In the genomic region with DNA sequence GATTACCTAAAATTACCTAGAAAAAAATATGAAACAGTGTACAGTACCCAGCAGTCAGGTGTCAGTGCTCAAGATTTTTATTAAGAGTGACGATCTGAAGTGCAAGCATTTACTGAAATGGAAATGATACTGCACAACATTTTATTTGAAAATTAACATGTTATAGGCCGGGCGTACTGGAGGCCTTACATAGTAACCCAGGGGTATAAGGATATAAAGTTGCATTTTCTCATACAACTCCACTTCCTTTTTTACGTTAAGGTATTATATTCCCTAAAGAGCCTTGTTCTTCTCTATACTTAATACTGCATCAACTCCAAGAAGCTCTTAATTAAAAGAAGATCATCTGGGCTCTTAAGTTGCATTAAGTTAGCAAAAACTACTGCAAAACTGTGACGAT, we compare ENCODE assay signal across 9 cellular contexts. TPM values are rescaled to one million over a fixed set of nuclear protein-coding genes. Genes with fewer than 3 reads are reported as not detected.
A peak's percentile ranks its signal among the peaks of the same experiment; 100 is the strongest.
DNase-seq lines count a peak whose midpoint lies in the region; ATAC-seq, FAIRE-seq and TF ChIP-seq lines count a peak whose summit lies in the region.
"Had no signal": no experiment of that assay in that cellular context is flagged by ENCODE, and none has a peak within 500 bp of the region (broad histone marks: within the 10 kb centered on the region; RNA-seq: fewer than 3 reads in every experiment).

No MANE protein-coding gene starts in this region.

- 0 out of 2 replicates have a peak, but pooled peaks cover 3% of the 10 kb centered on the region for H4K20me1 ChIP-seq in K562 (replicated peaks; ENCODE audit: control insufficient read depth, insufficient read depth, low read length)

- CTCF ChIA-PET in K562 (lab: Yijun Ruan, JAX; ENCODE audit: low intra/inter-chr PET ratio), result no interaction called here

- no peak for DNase-seq in heart right ventricle
- DNase-seq in left ventricle myocardium superior, result no peak
- no peak for DNase-seq in K562 (ENCODE audit: extremely low read depth in 1 of 4, low spot score in 3 of 4)
- no peak for DNase-seq in uterus
- no peak for DNase-seq in SIG-M5 treated with dmso at 0.1 percent for 504 hours (lab: John Stamatoyannopoulos, UW; ENCODE audit: unreplicated experiment)
- DNase-seq in hippocampal formation (lab: John Stamatoyannopoulos, UW), result no peak
- DNase-seq in NCI-H2171 (lab: John Stamatoyannopoulos, UW), result no peak
- DNase-seq: NCI-H146 had no signal

- H3K9ac ChIP-seq in K562 (ENCODE audit: insufficient read depth in 1 of 2, low read depth in 2 of 2, low read length in 2 of 2) (peak overlapping the region in 1 of 2 experiments; percentile 56; a peak in 1 of 4 replicates), mucosa of stomach (ENCODE audit: low read length) (peak overlapping the region; percentile 52)

- TF ChIP-seq EP300 in K562 (IDR thresholded peaks at IDR 0.05; ENCODE audit: low read length), result no peak

- BruUV-seq in K562 (replicated peaks; lab: Mats Ljungman, UMichigan), result no TSS peak

- H3K4me3 ChIP-seq in heart right ventricle (peak overlapping the region in 7 of 10 donors; percentile 9 to 80 (median 33)), K562 (no peak overlapping the region), mucosa of stomach (ENCODE audit: low read length) (peak overlapping the region; percentile 17), uterus (peak overlapping the region in 1 of 2 donors; percentile 14)

- FAIRE-seq in K562 (lab: Jason Lieb, UNC), result no peak

- no peaks in the 10 kb centered on the region for H3K9me3 ChIP-seq in heart right ventricle
- H3K9me3 ChIP-seq in K562 (replicated peaks; ENCODE audit: control insufficient read depth, insufficient read depth, low read depth, low read length), result no peaks in the 10 kb centered on the region
- no peaks in the 10 kb centered on the region for H3K9me3 ChIP-seq in mucosa of stomach (ENCODE audit: control insufficient read depth, low read length)
- H3K9me3 ChIP-seq in uterus, result no peaks in the 10 kb centered on the region

- no peak for TF ChIP-seq POLR2A in K562 (conservative IDR thresholded peaks at IDR 0.05)
- no peak for TF ChIP-seq POLR2A in uterus (IDR thresholded peaks at IDR 0.05)

- H3K27ac ChIP-seq in heart right ventricle (peak overlapping the region in 7 of 10 donors; percentile 19 to 99 (median 68)), K562 (ENCODE audit: extremely low read depth, low read depth, low read length) (no peak overlapping the region), uterus (peak overlapping the region; percentile 96 to 98)

- H3K4me1 ChIP-seq in heart right ventricle (peaks cover 4 to 76% (median 62%) of the 10 kb centered on the region in 9 donors), K562 (replicated peaks in 1 of 2; ENCODE audit: control insufficient read depth in 2 of 2, insufficient read depth in 2 of 2, low read length in 2 of 2) (peaks cover 0 to 7% of the 10 kb centered on the region in 2 experiments; a peak in 2 of 5 replicates), mucosa of stomach (ENCODE audit: control insufficient read depth, insufficient read depth, low read length) (peaks cover 4% of the 10 kb centered on the region), uterus (peaks cover 6 to 9% of the 10 kb centered on the region in 2 donors)

- H3K4me2 ChIP-seq in K562 (ENCODE audit: insufficient read depth, low read length), result peak overlapping the region; percentile 42

- H3K36me3 ChIP-seq in heart right ventricle (peaks cover 0 to 23% (median 11%) of the 10 kb centered on the region in 9 donors), K562 (ENCODE audit: control insufficient read depth, insufficient read depth, low read length) (peaks cover 25% of the 10 kb centered on the region), mucosa of stomach (ENCODE audit: control insufficient read depth, insufficient read depth, low read length) (peaks cover 7% of the 10 kb centered on the region), uterus (no peaks in the 10 kb centered on the region)

- intact Hi-C loops in heart right ventricle (cut with DNase I), result loop anchor here in 3 of 10 donors (5.0 to 10.0 kb wide), 3 partner anchors 46 to 74 kb away; partner anchors contain the start of genes CCNG1 (in 1 of the 3), HMMR (in 1 of the 3) and NUDCD2 (in 1 of the 3)
- intact Hi-C loops in left ventricle myocardium superior (cut with micrococcal nuclease), result no loop called here
- intact Hi-C loops in K562 (cut with micrococcal nuclease), result loop anchor here (5.0 kb wide), 1 partner anchor 849 kb away; no protein-coding TSS in a partner anchor
- intact Hi-C loops in uterus (cut with DNase I; ENCODE audit: low total_unique reads), result no loop called here

- WGBS in heart right ventricle, 2 donors, result 16 to 40% methylated on average over 5 of the region's 5 CpGs
- WGBS in K562 (ENCODE audit: insufficient coverage, low coverage, missing lambda C conversion rate), result 59% methylated on average over 5 of the region's 5 CpGs

- TF ChIP-seq CTCF in heart right ventricle (IDR thresholded peaks at IDR 0.05) (no peak), K562 (IDR thresholded peaks at IDR 0.05 in 2 of 3, conservative IDR thresholded peaks at IDR 0.05 in 1 of 3; ENCODE audit: insufficient read depth in 2 of 3, low read depth in 1 of 3, low read length in 3 of 3) (no peak), uterus (IDR thresholded peaks at IDR 0.05) (no peak)

- no peak overlapping the region for H2AFZ ChIP-seq in K562 (ENCODE audit: low read depth, low read length)

- POLR2A ChIA-PET in K562 (lab: Yijun Ruan, JAX), result interaction anchor here (1.5 kb wide), 1 partner anchor 49 kb away, joined by 4 read pairs; the partner anchor contains the start of genes HMMR and NUDCD2

- in situ Hi-C loops in K562 (cut with MboI), result loop anchor here (25.0 kb wide), 1 partner anchor 854 kb away; no protein-coding TSS in a partner anchor

- H3K79me2 ChIP-seq in K562 (ENCODE audit: control insufficient read depth, insufficient read depth, low read length), result peaks cover 82% of the 10 kb centered on the region

- ATAC-seq in heart right ventricle (no peak), left ventricle myocardium superior (no peak), K562 (no peak)

- no peaks in the 10 kb centered on the region for H3K9me1 ChIP-seq in K562 (ENCODE audit: control insufficient read depth, insufficient read depth, low read length)

- H3K27me3 ChIP-seq in heart right ventricle (no peaks in the 10 kb centered on the region), K562 (ENCODE audit: control insufficient read depth in 2 of 2, insufficient read depth in 2 of 2, low read length in 2 of 2) (no peaks in the 10 kb centered on the region), mucosa of stomach (ENCODE audit: control insufficient read depth, insufficient read depth, low read length) (no peaks in the 10 kb centered on the region), uterus (no peaks in the 10 kb centered on the region)

- TF ChIP-seq RAD21 in K562 (CRISPR knock-in tag; conservative IDR thresholded peaks at IDR 0.05 in 1 of 2, IDR thresholded peaks at IDR 0.05 in 1 of 2), result no peak

RNA-seq across cellular contexts. Expression of gene MAT2B, which starts 3.3 kb away (rescaled TPM):
- 10 to 100 TPM; 48.4 to 63.2 (median 56.9) TPM for total RNA-seq in heart right ventricle
- 10 to 100 TPM; 22.9 to 34.6 TPM for polyA plus RNA-seq in heart right ventricle
- total RNA-seq in left ventricle myocardium superior, result 62.5 TPM
- 14.7 and 30.8 TPM in 2 replicates for total RNA-seq in K562 (2011; cell fraction: chromatin; rRNA removed; ENCODE audit: low replicate concordance)
- 7.8 and 10.1 TPM in 2 replicates for total RNA-seq in K562 (2011; cell fraction: nucleolus; rRNA removed)
- total RNA-seq in K562 (2011; cell fraction: nucleoplasm; rRNA removed), result 20.1 and 30.2 TPM in 2 replicates
- total RNA-seq in K562 (2014; rRNA removed), result 32.0 and 37.8 TPM in 2 replicates
- 51.0 and 59.0 TPM in 2 replicates for total RNA-seq in K562 (2014; rRNA removed; fragmentation: Illumina TruSeq; extraction: Trizol)
- total RNA-seq in K562 (2015; rRNA removed; fragmentation: Illumina TruSeq; extraction: Trizol), result 34.3 and 39.7 TPM in 2 replicates
- total RNA-seq in K562 (2021), result 43.0 and 43.6 TPM in 2 replicates
- polyA plus RNA-seq in K562 (2011; rRNA removed), result 40.3 and 40.8 TPM in 2 replicates
- polyA plus RNA-seq in K562 (2011; cell fraction: cytosol; rRNA removed), result 11.1 and 19.7 TPM in 2 replicates
- polyA plus RNA-seq in K562 (2011; cell fraction: nucleus; rRNA removed), result 10.6 and 15.7 TPM in 2 replicates
- 34.4 and 49.6 TPM in 2 replicates for polyA plus RNA-seq in K562 (2012)
- 50.5 and 51.9 TPM in 2 replicates for polyA plus RNA-seq in K562 (2014; fragmentation: Illumina TruSeq; extraction: Trizol)
- polyA plus RNA-seq in K562 (2014; fragmentation: Nextera tagmentation; extraction: Ambion mirVana), result 10 to 100 TPM; 47.1 to 57.7 TPM
- 39.0 and 39.2 TPM in 2 replicates for polyA plus RNA-seq in K562 (2014; rRNA removed)
- polyA minus RNA-seq in K562 (2011; rRNA and poly(A)+ RNA removed), result 29.5 and 36.6 TPM in 2 replicates
- 13.2 and 14.2 TPM in 2 replicates for polyA minus RNA-seq in K562 (2011; cell fraction: cytosol; rRNA and poly(A)+ RNA removed)
- 7.1 and 12.0 TPM in 2 replicates for polyA minus RNA-seq in K562 (2011; cell fraction: nucleus; rRNA and poly(A)+ RNA removed)
- 10 to 100 TPM; 40.0 to 93.1 (median 63.2) TPM for total RNA-seq in uterus

RNA-seq across cellular contexts. Expression of gene HMMR, which starts 48.3 kb away (rescaled TPM):
- total RNA-seq in heart right ventricle, result 1 to 10 TPM in 4 of 10 donors, under 1 TPM in 6; 0.10 to 4.0 (median 0.47) TPM
- polyA plus RNA-seq in heart right ventricle, result under 1 TPM; 0.20 to 0.59 TPM
- 0.72 TPM for total RNA-seq in left ventricle myocardium superior
- 19.9 and 66.6 TPM in 2 replicates for total RNA-seq in K562 (2011; cell fraction: chromatin; rRNA removed; ENCODE audit: low replicate concordance)
- 9.0 and 11.3 TPM in 2 replicates for total RNA-seq in K562 (2011; cell fraction: nucleolus; rRNA removed)
- total RNA-seq in K562 (2011; cell fraction: nucleoplasm; rRNA removed), result 24.3 and 29.8 TPM in 2 replicates
- 69.9 and 90.8 TPM in 2 replicates for total RNA-seq in K562 (2014; rRNA removed)
- 133 and 155 TPM in 2 replicates for total RNA-seq in K562 (2014; rRNA removed; fragmentation: Illumina TruSeq; extraction: Trizol)
- 102 and 107 TPM in 2 replicates for total RNA-seq in K562 (2015; rRNA removed; fragmentation: Illumina TruSeq; extraction: Trizol)
- 73.8 and 74.9 TPM in 2 replicates for total RNA-seq in K562 (2021)
- polyA plus RNA-seq in K562 (2011; rRNA removed), result 54.0 and 90.8 TPM in 2 replicates
- 8.2 and 22.0 TPM in 2 replicates for polyA plus RNA-seq in K562 (2011; cell fraction: cytosol; rRNA removed)
- 13.8 and 18.3 TPM in 2 replicates for polyA plus RNA-seq in K562 (2011; cell fraction: nucleus; rRNA removed)
- polyA plus RNA-seq in K562 (2012), result 63.8 and 71.3 TPM in 2 replicates
- polyA plus RNA-seq in K562 (2014; fragmentation: Illumina TruSeq; extraction: Trizol), result 90.0 and 123 TPM in 2 replicates
- 10 to 100 TPM; 81.7 to 86.0 TPM for polyA plus RNA-seq in K562 (2014; fragmentation: Nextera tagmentation; extraction: Ambion mirVana)
- 71.5 and 81.0 TPM in 2 replicates for polyA plus RNA-seq in K562 (2014; rRNA removed)
- polyA minus RNA-seq in K562 (2011; rRNA and poly(A)+ RNA removed), result 83.0 and 83.6 TPM in 2 replicates
- 30.4 and 37.2 TPM in 2 replicates for polyA minus RNA-seq in K562 (2011; cell fraction: cytosol; rRNA and poly(A)+ RNA removed)
- 14.5 and 29.0 TPM in 2 replicates for polyA minus RNA-seq in K562 (2011; cell fraction: nucleus; rRNA and poly(A)+ RNA removed)
- 10 to 100 TPM in 1 of 4 donors, not detected in 3; 13.8 TPM for total RNA-seq in uterus

RNA-seq across cellular contexts. Expression of gene NUDCD2, which starts 48.9 kb away (rescaled TPM):
- total RNA-seq in heart right ventricle (10 to 100 TPM in 8 of 10 donors, 1 to 10 TPM in 2; 9.3 to 17.1 (median 12.7) TPM), left ventricle myocardium superior (13.9 TPM), K562 (2014; rRNA removed) (25.9 and 43.5 TPM in 2 replicates), K562 (2014; rRNA removed; fragmentation: Illumina TruSeq; extraction: Trizol) (35.5 and 37.3 TPM in 2 replicates), K562 (2015; rRNA removed; fragmentation: Illumina TruSeq; extraction: Trizol) (52.0 and 52.3 TPM in 2 replicates), K562 (2021) (64.9 and 76.9 TPM in 2 replicates), uterus (10 to 100 TPM in 2 of 4 donors, 1 to 10 TPM in 2; 7.6 to 24.8 (median 9.8) TPM)
- polyA plus RNA-seq in heart right ventricle (1 to 10 TPM; 4.0 to 4.1 TPM), K562 (2011; rRNA removed) (44.1 and 51.8 TPM in 2 replicates), K562 (2014; fragmentation: Illumina TruSeq; extraction: Trizol) (32.5 and 50.4 TPM in 2 replicates), K562 (2014; fragmentation: Nextera tagmentation; extraction: Ambion mirVana) (10 to 100 TPM; 14.6 to 22.5 TPM), K562 (2014; rRNA removed) (29.1 and 38.4 TPM in 2 replicates)
- 18.1 and 50.6 TPM in 2 replicates for total RNA-seq in K562 (2011; cell fraction: chromatin; rRNA removed; ENCODE audit: low replicate concordance)
- 20.3 and 22.2 TPM in 2 replicates for total RNA-seq in K562 (2011; cell fraction: nucleolus; rRNA removed)
- 44.2 and 69.5 TPM in 2 replicates for total RNA-seq in K562 (2011; cell fraction: nucleoplasm; rRNA removed)
- 5.7 and 14.6 TPM in 2 replicates for polyA plus RNA-seq in K562 (2011; cell fraction: cytosol; rRNA removed)
- 17.8 and 23.6 TPM in 2 replicates for polyA plus RNA-seq in K562 (2011; cell fraction: nucleus; rRNA removed)
- 34.9 and 46.6 TPM in 2 replicates for polyA plus RNA-seq in K562 (2012)
- 22.7 and 29.5 TPM in 2 replicates for polyA minus RNA-seq in K562 (2011; rRNA and poly(A)+ RNA removed)
- polyA minus RNA-seq in K562 (2011; cell fraction: cytosol; rRNA and poly(A)+ RNA removed), result 8.8 and 13.9 TPM in 2 replicates
- 19.5 and 47.7 TPM in 2 replicates for polyA minus RNA-seq in K562 (2011; cell fraction: nucleus; rRNA and poly(A)+ RNA removed)
